ENCODE assay signal across 17 cellular contexts in the genomic region with DNA sequence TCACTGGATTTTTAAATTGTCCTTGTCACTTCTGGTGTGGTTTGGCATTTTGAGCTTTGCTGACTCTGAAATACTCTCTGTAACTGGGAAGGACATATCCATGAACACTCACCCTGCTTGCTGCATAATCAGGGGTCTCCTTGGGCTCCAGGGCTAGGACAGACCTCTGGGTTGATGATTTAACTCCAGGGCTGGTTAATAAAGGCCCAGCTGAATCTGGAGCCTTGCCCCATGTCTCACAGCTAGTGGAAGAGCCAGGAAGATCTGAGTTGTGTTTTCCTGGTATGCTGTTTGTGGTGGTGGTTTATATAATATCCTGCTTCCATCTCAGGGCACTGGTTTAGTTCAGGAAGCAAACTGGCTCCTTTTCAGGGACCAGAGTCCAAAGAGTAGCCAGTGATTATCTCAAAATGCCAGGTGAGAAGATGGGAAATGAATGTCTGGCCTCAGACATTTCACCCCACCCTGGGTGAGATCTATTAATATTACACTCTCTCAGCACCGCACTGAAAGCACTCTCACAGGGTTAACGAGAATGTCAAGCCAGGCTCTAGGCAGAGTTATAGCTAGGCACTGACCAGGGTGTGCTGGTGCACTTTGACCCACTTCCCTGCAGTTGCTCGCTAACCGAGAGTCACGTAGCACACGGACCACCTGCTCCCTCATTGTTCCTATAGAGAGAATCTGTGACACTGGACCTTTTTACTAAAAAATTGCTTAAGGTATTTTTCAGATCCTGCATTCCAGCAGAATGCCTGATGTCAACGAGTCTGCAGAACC.
DNase-seq lines count a peak whose midpoint lies in the region; TF ChIP-seq lines count a peak whose summit lies in the region.
"Had no signal": no experiment of that assay in that cellular context is flagged by ENCODE, and none has a peak within 500 bp of the region (broad histone marks: within the 10 kb centered on the region; RNA-seq: fewer than 3 reads in every experiment).

No MANE protein-coding gene starts in this region.

- BruUV-seq in PC-9 (replicated peaks; lab: Mats Ljungman, UMichigan) = no TSS peak

- intact Hi-C loops in PC-9 (cut with micrococcal nuclease; ENCODE audit: unreplicated experiment) = no loop called here

- H3K4me2 ChIP-seq in hepatocyte (peak overlapping the region; percentile 4), PC-9 (no peak overlapping the region)

- H3K36me3 ChIP-seq in hepatocyte (replicated peaks; ENCODE audit: insufficient read depth, low read depth) (no peaks in the 10 kb centered on the region), PC-9 (ENCODE audit: low read depth) (no peaks in the 10 kb centered on the region)
- H3K36me3 ChIP-seq: SJSA1 had no signal

- TF ChIP-seq CTCF in hepatocyte (IDR thresholded peaks at IDR 0.05; ENCODE audit: poor library complexity) (no peak), PC-9 (conservative IDR thresholded peaks at IDR 0.05) (no peak)

- H4K20me1 ChIP-seq in hepatocyte (ENCODE audit: insufficient read depth, poor library complexity, severe bottlenecking) (no peaks in the 10 kb centered on the region), PC-9 (ENCODE audit: insufficient read depth) (no peaks in the 10 kb centered on the region)

- H3K4me3 ChIP-seq in hepatocyte = no peak overlapping the region
- H3K4me3 ChIP-seq in PC-9 = no peak overlapping the region
- H3K4me3 ChIP-seq: SJSA1 had no signal

- H3K9me3 ChIP-seq in hepatocyte (ENCODE audit: low read depth) (no peaks in the 10 kb centered on the region), PC-9 (ENCODE audit: insufficient read depth, low read depth) (no peaks in the 10 kb centered on the region)
- H3K9me3 ChIP-seq: SJSA1 had no signal

- H3F3A ChIP-seq in PC-9 (ENCODE audit: insufficient read depth, low read depth) = no peaks in the 10 kb centered on the region

- CTCF ChIA-PET in PC-9 (lab: Charles Lee) = no interaction called here

- DNase-seq in ELF-1 (ENCODE audit: low read depth, low spot score) = peak; percentile 8
- DNase-seq in SW480 (ENCODE audit: low spot score) = peak; percentile 21
- peak; percentile 43 for DNase-seq in hepatocyte (ENCODE audit: low spot score)
- peak; percentile 30 for DNase-seq in retina
- DNase-seq in NCI-H1092 treated with DMSO at 0.1 percent for 48 hours (lab: John Stamatoyannopoulos, UW) = no peak
- DNase-seq in glomerular visceral epithelial cell (ENCODE audit: extremely low spot score) = no peak
- DNase-seq in PC-9 = no peak
- DNase-seq in 8988T = no peak
- DNase-seq: activated B cell treated with CpG ODN at 0.5 μM for 24 hours; activated CD8-positive, alpha-beta memory T cell treated with anti-CD3 and anti-CD28 coated beads, Interleukin-2, amount 50 U/mL, for 48 hours; NCI-H1048; NCI-H524 treated with DMSO at 0.1 percent for 48 hours; stimulated activated CD4-positive, alpha-beta T cell treated with anti-CD3 and anti-CD28 coated beads, Interleukin-4, amount 100 ng/mL, for 1 hour; stimulated activated naive CD4-positive, alpha-beta T cell treated with Interleukin-2 at 50 U/mL for 16 hours had no signal

- POLR2A ChIA-PET in PC-9 (lab: Charles Lee; ENCODE audit: unreplicated experiment) = no interaction called here

- WGBS in hepatocyte (ENCODE audit: low lambda C conversion rate, missing lambda C conversion rate) = 14% methylated on average over 7 of the region's 7 CpGs

- peaks cover 16% of the 10 kb centered on the region for H3K4me1 ChIP-seq in hepatocyte (ENCODE audit: insufficient read depth)
- H3K4me1 ChIP-seq in PC-9 (replicated peaks; ENCODE audit: insufficient read depth) = no peaks in the 10 kb centered on the region
- H3K4me1 ChIP-seq: parathyroid adenoma, SJSA1 had no signal

- H2AFZ ChIP-seq in hepatocyte (peak overlapping the region; percentile 39), PC-9 (no peak overlapping the region)
- H2AFZ ChIP-seq: parathyroid adenoma had no signal

- H3K27me3 ChIP-seq in hepatocyte = no peaks in the 10 kb centered on the region
- no peaks in the 10 kb centered on the region for H3K27me3 ChIP-seq in PC-9 (ENCODE audit: insufficient read depth, low read depth)
- H3K27me3 ChIP-seq: SJSA1 had no signal

- H3K79me2 ChIP-seq in hepatocyte (no peaks in the 10 kb centered on the region), PC-9 (ENCODE audit: low read depth) (no peaks in the 10 kb centered on the region)
- H3K79me2 ChIP-seq: parathyroid adenoma had no signal

- H3K9me2 ChIP-seq in hepatocyte (replicated peaks; ENCODE audit: insufficient read depth) (no peaks in the 10 kb centered on the region), PC-9 (ENCODE audit: insufficient read depth) (no peaks in the 10 kb centered on the region)

- peak overlapping the region; percentile 85 for H3K27ac ChIP-seq in hepatocyte
- no peak overlapping the region for H3K27ac ChIP-seq in PC-9
- H3K27ac ChIP-seq: HL-60, parathyroid adenoma, SJSA1 had no signal

Comparison
In these comparisons a context has a peak if more than half of its experiments do, and no peak if none do; other contexts are left out.
1. DNase-seq: peak in ELF-1 (single experiment), SW480 (single experiment), hepatocyte (single experiment) and retina (single experiment); none in NCI-H1092 treated with DMSO at 0.1 percent for 48 hours (single experiment), glomerular visceral epithelial cell (single experiment), PC-9 (0 of 2) and 8988T (single experiment).